ENCODE assay signal across 16 cellular contexts in genomic region chrX:13419918-13420317, GRCh38.
"Had no signal": no experiment of that assay in that cellular context is flagged by ENCODE, and none has a peak within 500 bp of the region (broad histone marks: within the 10 kb centered on the region; RNA-seq: fewer than 3 reads in every experiment).

No MANE protein-coding gene starts in this region.

- H3K4me3 Mint-ChIP-seq: activated naive CD4-positive, alpha-beta T cell treated with anti-CD3 and anti-CD28 coated beads for 36 hours; activated T-helper 17 cell treated with anti-CD3 and anti-CD28 coated beads, Interleukin-2, amount 50 U/mL, for 72 hours; endodermal cell; immature natural killer cell; neural progenitor cell; stimulated activated effector memory CD8-positive, alpha-beta T cell treated with anti-CD3 and anti-CD28 coated beads, Interleukin-12 subunit alpha, Interleukin-12 subunit beta, amount 100 ng/mL, for 72 hours had no signal

- H3K9me3 Mint-ChIP-seq: activated naive CD4-positive, alpha-beta T cell treated with anti-CD3 and anti-CD28 coated beads for 36 hours; activated T-helper 17 cell treated with anti-CD3 and anti-CD28 coated beads, Interleukin-2, amount 50 U/mL, for 72 hours; immature natural killer cell; stimulated activated effector memory CD8-positive, alpha-beta T cell treated with anti-CD3 and anti-CD28 coated beads, Interleukin-12 subunit alpha, Interleukin-12 subunit beta, amount 100 ng/mL, for 72 hours had no signal

- FAIRE-seq: frontal cortex had no signal

- H3K4me1 Mint-ChIP-seq: activated T-helper 17 cell treated with anti-CD3 and anti-CD28 coated beads, Interleukin-2, amount 50 U/mL, for 72 hours had no signal

- H3K27me3 Mint-ChIP-seq: activated T-helper 17 cell treated with anti-CD3 and anti-CD28 coated beads, Interleukin-2, amount 50 U/mL, for 72 hours had no signal

- H3K36me3 Mint-ChIP-seq: immature natural killer cell; neural progenitor cell; stimulated activated effector memory CD8-positive, alpha-beta T cell treated with anti-CD3 and anti-CD28 coated beads, Interleukin-12 subunit alpha, Interleukin-12 subunit beta, amount 100 ng/mL, for 72 hours had no signal

- DNase-seq: activated CD4-positive, alpha-beta T cell treated with anti-CD3 and anti-CD28 coated beads, Interleukin-2, amount 50 U/mL, for 4 hours; activated CD4-positive, CD25-positive, alpha-beta regulatory T cell treated with anti-CD3 and anti-CD28 coated beads, Interleukin-2, amount 50 U/mL, for 72 hours; activated naive CD4-positive, alpha-beta T cell treated with anti-CD3 and anti-CD28 coated beads for 36 hours; activated T-cell treated with anti-CD3 and anti-CD28 coated beads for 4 hours; endodermal cell; heart left ventricle; immature natural killer cell; ovary; stimulated activated CD4-positive, alpha-beta T cell treated with anti-CD3 and anti-CD28 coated beads, Interleukin-2, amount 100 ng/mL, for 24 hours; T-helper 9 cell; thyroid gland had no signal

- H3K27ac Mint-ChIP-seq: activated naive CD4-positive, alpha-beta T cell treated with anti-CD3 and anti-CD28 coated beads for 36 hours; activated T-helper 17 cell treated with anti-CD3 and anti-CD28 coated beads, Interleukin-2, amount 50 U/mL, for 72 hours; endodermal cell; immature natural killer cell; neural progenitor cell; stimulated activated effector memory CD8-positive, alpha-beta T cell treated with anti-CD3 and anti-CD28 coated beads, Interleukin-12 subunit alpha, Interleukin-12 subunit beta, amount 100 ng/mL, for 72 hours had no signal

- ATAC-seq: activated T-helper 17 cell treated with anti-CD3 and anti-CD28 coated beads, Interleukin-2, amount 50 U/mL, for 72 hours; sciatic nerve; stimulated activated effector memory CD8-positive, alpha-beta T cell treated with anti-CD3 and anti-CD28 coated beads, Interleukin-12 subunit alpha, Interleukin-12 subunit beta, amount 100 ng/mL, for 72 hours had no signal
